Comparison of ENCODE assay signal across 8 cellular contexts in the genomic region with DNA sequence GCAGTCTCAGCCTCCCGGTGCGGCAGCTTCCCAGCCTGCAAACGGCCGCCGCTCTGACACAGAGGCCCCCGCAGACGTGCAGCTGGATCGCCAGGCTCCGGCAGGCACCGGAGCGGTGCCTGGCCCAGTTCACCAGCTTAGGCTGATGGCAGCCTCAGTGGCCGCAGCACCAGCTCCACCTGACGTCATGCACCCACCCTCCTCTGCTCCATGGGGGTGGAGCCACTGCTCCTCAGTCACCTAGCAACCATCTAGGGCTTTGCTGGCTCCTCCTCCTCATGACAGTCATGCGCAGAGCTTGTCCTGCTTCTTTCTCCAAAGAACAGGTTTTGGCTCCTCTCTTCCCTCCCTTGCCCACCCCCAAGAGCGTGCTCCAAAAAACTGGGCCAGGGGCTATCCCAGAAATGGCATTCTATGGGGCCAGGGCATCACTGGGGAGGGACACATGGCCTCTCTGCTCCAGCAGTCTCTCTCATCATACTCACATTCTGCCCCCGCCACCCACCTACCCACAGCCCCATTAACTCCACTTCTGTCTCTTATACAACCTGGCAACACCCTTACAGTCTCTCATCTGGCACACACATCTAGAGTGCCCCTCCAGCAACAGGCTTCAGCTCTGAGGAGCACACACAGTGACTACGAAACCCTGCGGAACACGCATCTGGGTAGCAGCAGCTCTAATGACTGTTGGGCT. TPM values are rescaled to one million over a fixed set of nuclear protein-coding genes. Genes with fewer than 3 reads are reported as not detected.
DNase-seq lines count a peak whose midpoint lies in the region; ATAC-seq and TF ChIP-seq lines count a peak whose summit lies in the region.

No MANE protein-coding gene starts in this region.

- H3K36me3 ChIP-seq in HEK293 (ENCODE audit: control insufficient read depth in 2 of 2, insufficient read depth in 1 of 2, low read length in 2 of 2), result peaks cover 3 to 54% of the 10 kb centered on the region in 2 experiments; a peak in 2 of 3 replicates
- H3K36me3 ChIP-seq in SK-N-SH (replicated peaks in 1 of 2; ENCODE audit: control insufficient read depth in 1 of 2, insufficient read depth in 2 of 2, low read length in 1 of 2), result peaks cover 3 to 43% of the 10 kb centered on the region in 2 experiments
- H3K36me3 ChIP-seq in heart left ventricle, result peaks cover 2 to 63% (median 42%) of the 10 kb centered on the region in 9 donors
- peaks cover 34% of the 10 kb centered on the region; the same call in 1 of the 2 replicates for H3K36me3 ChIP-seq in OCI-LY7 (ENCODE audit: insufficient read depth, low read length)

- no peak overlapping the region for H3K27ac Mint-ChIP-seq in activated naive CD4-positive, alpha-beta T cell treated with anti-CD3 and anti-CD28 coated beads, Interleukin-2, amount 50 U/mL, for 72 hours

- no TSS peak for BruUV-seq in OCI-LY7 (replicated peaks; lab: Mats Ljungman, UMichigan)

- POLR2A ChIA-PET in HEK293 (lab: Yijun Ruan, JAX), result interaction anchor here (0.7 to 1.7 kb wide), 3 partner anchors 17 to 638 kb away, joined by 3 to 6 read pairs (median 4); a partner anchor contains a TSS
- POLR2A ChIA-PET in SK-N-SH (lab: Yijun Ruan, JAX), result interaction anchor here (0.6 to 1.3 kb wide), 6 partner anchors 12 to 136 kb away, joined by 3 to 11 read pairs (median 3); a partner anchor contains a TSS
- POLR2A ChIA-PET in OCI-LY7 (lab: Charles Lee), result no interaction called here

- CTCF ChIA-PET in HEK293 (lab: Yijun Ruan, JAX), result interaction anchor here (1.6 to 3.2 kb wide), 2 partner anchors 17 to 40 kb away, joined by 7 to 11 read pairs; no protein-coding TSS in a partner anchor
- CTCF ChIA-PET in SK-N-SH (lab: Yijun Ruan, JAX), result interaction anchor here (0.9 to 2.3 kb wide), 4 partner anchors 9 to 125 kb away, joined by 3 to 14 read pairs (median 7); no protein-coding TSS in a partner anchor
- CTCF ChIA-PET in OCI-LY7 (lab: Charles Lee; ENCODE audit: unreplicated experiment), result no interaction called here

- H3K9ac ChIP-seq in SK-N-SH, result no peak overlapping the region

- ATAC-seq in heart left ventricle, result peak; percentile 92 to 96 (median 94)
- ATAC-seq in activated naive CD4-positive, alpha-beta T cell treated with anti-CD3 and anti-CD28 coated beads, Interleukin-2, amount 50 U/mL, for 72 hours, result no peak

- H3F3A ChIP-seq in SK-N-SH (replicated peaks; ENCODE audit: insufficient read depth), result no peaks in the 10 kb centered on the region

- TF ChIP-seq RAD21 in SK-N-SH (IDR thresholded peaks at IDR 0.05; ENCODE audit: low read length), result no peak

- no peaks in the 10 kb centered on the region for H3K9me3 ChIP-seq in HEK293 (ENCODE audit: control insufficient read depth, insufficient read depth, low read depth, low read length)
- H3K9me3 ChIP-seq in SK-N-SH, result no peaks in the 10 kb centered on the region
- H3K9me3 ChIP-seq in heart left ventricle, result no peaks in the 10 kb centered on the region
- H3K9me3 ChIP-seq in OCI-LY7 (ENCODE audit: low read length), result no peaks in the 10 kb centered on the region

- intact Hi-C loops in heart left ventricle (cut with DNase I), result no loop called here
- intact Hi-C loops in OCI-LY7 (cut with micrococcal nuclease; ENCODE audit: unreplicated experiment), result no loop called here

- TF ChIP-seq CTCF in HEK293 (tag by site-specific recombination; IDR thresholded peaks at IDR 0.05) (no peak), SK-N-SH (IDR thresholded peaks at IDR 0.05) (no peak), heart left ventricle (IDR thresholded peaks at IDR 0.05) (no peak), OCI-LY7 (conservative IDR thresholded peaks at IDR 0.05; ENCODE audit: low read length) (no peak)

- DNase-seq in SK-N-SH (peak; percentile 99), heart left ventricle (peak; percentile 76 to 86 (median 81)), pons (ENCODE audit: low spot score) (peak; percentile 98), OCI-LY7 (ENCODE audit: low spot score) (no peak)
- no peak for DNase-seq in activated naive CD4-positive, alpha-beta T cell treated with Interleukin-2 at 50 U/mL for 16 hours
- no peak for DNase-seq in central memory CD4-positive, alpha-beta T cell
- no peak for DNase-seq in activated naive CD4-positive, alpha-beta T cell treated with anti-CD3 and anti-CD28 coated beads, Interleukin-2, amount 50 U/mL, for 72 hours (ENCODE audit: low spot score in 2 of 2)

- H2AFZ ChIP-seq in SK-N-SH (ENCODE audit: low read depth), result no peak overlapping the region
- H2AFZ ChIP-seq in OCI-LY7 (ENCODE audit: low read length), result no peak overlapping the region

- no peaks in the 10 kb centered on the region for H3K27me3 ChIP-seq in SK-N-SH (ENCODE audit: insufficient read depth)
- no peaks in the 10 kb centered on the region for H3K27me3 ChIP-seq in heart left ventricle

- H4K20me1 ChIP-seq in SK-N-SH (ENCODE audit: insufficient read depth) (peaks cover 19% of the 10 kb centered on the region), OCI-LY7 (ENCODE audit: insufficient read depth, low read length) (0 out of 2 replicates have a peak, but pooled peaks cover 7% of the 10 kb centered on the region)

- TF ChIP-seq EP300 in SK-N-SH (IDR thresholded peaks at IDR 0.05; ENCODE audit: borderline replicate concordance in 1 of 2, low read depth in 1 of 2, low read length in 1 of 2), result no peak

- H3K9me2 ChIP-seq in SK-N-SH (no peaks in the 10 kb centered on the region), OCI-LY7 (ENCODE audit: insufficient read depth, low read length) (no peaks in the 10 kb centered on the region)

- H3K36me3 Mint-ChIP-seq in activated naive CD4-positive, alpha-beta T cell treated with anti-CD3 and anti-CD28 coated beads, Interleukin-2, amount 50 U/mL, for 72 hours, result peaks cover 0 to 6% of the 10 kb centered on the region in 2 donors

- 70% methylated on average over 8 of the region's 19 CpGs for WGBS in SK-N-SH (ENCODE audit: low lambda C conversion rate)
- WGBS in heart left ventricle, 4 donors, result 52 to 56% (median 55%) methylated on average over 19 of the region's 19 CpGs

- H3K79me2 ChIP-seq in SK-N-SH (ENCODE audit: insufficient read depth) (peaks cover 32% of the 10 kb centered on the region), OCI-LY7 (ENCODE audit: insufficient read depth, low read depth, low read length) (no peaks in the 10 kb centered on the region)

- H3K9me3 Mint-ChIP-seq in activated naive CD4-positive, alpha-beta T cell treated with anti-CD3 and anti-CD28 coated beads, Interleukin-2, amount 50 U/mL, for 72 hours, result no peaks in the 10 kb centered on the region

- H3K4me1 ChIP-seq in HEK293 (ENCODE audit: control insufficient read depth, insufficient read depth, low read length), result peaks cover 21% of the 10 kb centered on the region
- H3K4me1 ChIP-seq in SK-N-SH (ENCODE audit: control insufficient read depth in 1 of 2, insufficient read depth in 2 of 2, low read depth in 1 of 2, low read length in 1 of 2), result peaks cover 8 to 27% of the 10 kb centered on the region in 2 experiments; a peak in 2 of 4 replicates
- H3K4me1 ChIP-seq in heart left ventricle, result peaks cover 4 to 57% (median 40%) of the 10 kb centered on the region in 12 donors
- H3K4me1 ChIP-seq in OCI-LY7 (ENCODE audit: insufficient read depth, low read length, poor library complexity, severe bottlenecking), result peaks cover under 1% of the 10 kb centered on the region

- peak overlapping the region; percentile 46 for H3K4me2 ChIP-seq in SK-N-SH
- no peak overlapping the region for H3K4me2 ChIP-seq in OCI-LY7 (ENCODE audit: low read length)

- H3K4me3 ChIP-seq in HEK293 (ENCODE audit: low read depth, low read length) (no peak overlapping the region), SK-N-SH (ENCODE audit: low read depth in 2 of 2, low read length in 1 of 2) (peak overlapping the region; percentile 28 to 50; a peak in 2 of 4 replicates), heart left ventricle (peak overlapping the region in 11 of 12 donors; percentile 14 to 56 (median 46)), OCI-LY7 (ENCODE audit: low read depth, low read length, poor library complexity, severe bottlenecking) (no peak overlapping the region)

- no peak for TF ChIP-seq POLR2A in heart left ventricle (IDR thresholded peaks at IDR 0.05)

- H3K27ac ChIP-seq in HEK293 (ENCODE audit: extremely low read depth, low read depth, low read length) (no peak overlapping the region), SK-N-SH (ENCODE audit: low read depth in 2 of 2, low read length in 1 of 2) (peak overlapping the region in 1 of 2 experiments; percentile 55; a peak in 1 of 4 replicates), heart left ventricle (peak overlapping the region in 9 of 12 donors; percentile 12 to 74 (median 48)), OCI-LY7 (ENCODE audit: low read depth, low read length, poor library complexity, severe bottlenecking) (no peak overlapping the region)

RNA-seq across cellular contexts. Expression of a gene that starts 5.5 kb away (rescaled TPM):
- 88.9 and 91.1 TPM in 2 replicates for polyA plus RNA-seq in SK-N-SH (2012; rRNA removed)
- 56.4 and 68.3 TPM in 2 replicates for polyA plus RNA-seq in SK-N-SH (2012; cell fraction: cytosol; rRNA removed)
- polyA plus RNA-seq in SK-N-SH (2012; cell fraction: nucleus; rRNA removed), result 117 and 122 TPM in 2 replicates
- 100 to 1,000 TPM; 129 to 376 (median 211) TPM for total RNA-seq in heart left ventricle
- polyA plus RNA-seq in heart left ventricle, result 100 to 1,000 TPM; 149 to 171 TPM
- 10 to 100 TPM; 45.6 to 97.1 TPM for total RNA-seq in activated naive CD4-positive, alpha-beta T cell treated with anti-CD3 and anti-CD28 coated beads, Interleukin-2, amount 50 U/mL, for 72 hours
- 45.5 and 50.3 TPM in 2 replicates for total RNA-seq in OCI-LY7 (2014; rRNA removed; shearing (Covaris generic))
- total RNA-seq in OCI-LY7 (2022), result 100 and 105 TPM in 2 replicates

RNA-seq across cellular contexts. Expression of a gene that starts 31.4 kb away (rescaled TPM):
- polyA plus RNA-seq in SK-N-SH (2012; rRNA removed) (0.25 and 1.1 TPM in 2 replicates), heart left ventricle (1 to 10 TPM in 1 of 2 donors, under 1 TPM in 1; 0.72 to 1.2 TPM)
- 0.24 and 0.41 TPM in 2 replicates for polyA plus RNA-seq in SK-N-SH (2012; cell fraction: cytosol; rRNA removed)
- polyA plus RNA-seq in SK-N-SH (2012; cell fraction: nucleus; rRNA removed), result 2.4 and 4.1 TPM in 2 replicates
- total RNA-seq in heart left ventricle (1 to 10 TPM in 7 of 9 donors, under 1 TPM in 2; 0.36 to 4.1 (median 1.6) TPM), OCI-LY7 (2022) (3.4 and 7.0 TPM in 2 replicates)
- total RNA-seq in activated naive CD4-positive, alpha-beta T cell treated with anti-CD3 and anti-CD28 coated beads, Interleukin-2, amount 50 U/mL, for 72 hours, result 1 to 10 TPM in 1 of 2 donors, under 1 TPM in 1; 0.89 to 1.6 TPM
- 1.1 and 1.2 TPM in 2 replicates for total RNA-seq in OCI-LY7 (2014; rRNA removed; shearing (Covaris generic))

RNA-seq across cellular contexts. Expression of a gene that starts 46.8 kb away (rescaled TPM):
- polyA plus RNA-seq in SK-N-SH (2012; rRNA removed) (1.2 and 2.5 TPM in 2 replicates), heart left ventricle (1 to 10 TPM in 1 of 2 donors, under 1 TPM in 1; 0.91 to 1.1 TPM)
- 0.85 and 2.1 TPM in 2 replicates for polyA plus RNA-seq in SK-N-SH (2012; cell fraction: cytosol; rRNA removed)
- 3.4 and 4.9 TPM in 2 replicates for polyA plus RNA-seq in SK-N-SH (2012; cell fraction: nucleus; rRNA removed)
- total RNA-seq in heart left ventricle (1 to 10 TPM in 3 of 9 donors, under 1 TPM in 6; 0.48 to 2.3 (median 0.85) TPM), OCI-LY7 (2022) (20.7 and 22.5 TPM in 2 replicates)
- total RNA-seq in activated naive CD4-positive, alpha-beta T cell treated with anti-CD3 and anti-CD28 coated beads, Interleukin-2, amount 50 U/mL, for 72 hours, result 1 to 10 TPM; 2.1 to 6.4 TPM
- total RNA-seq in OCI-LY7 (2014; rRNA removed; shearing (Covaris generic)), result 3.2 and 5.5 TPM in 2 replicates

RNA-seq across cellular contexts. Expression of a gene that starts 46.9 kb away (rescaled TPM):
- polyA plus RNA-seq in SK-N-SH (2012; rRNA removed), result 50.7 and 61.6 TPM in 2 replicates
- 26.2 and 39.5 TPM in 2 replicates for polyA plus RNA-seq in SK-N-SH (2012; cell fraction: cytosol; rRNA removed)
- polyA plus RNA-seq in SK-N-SH (2012; cell fraction: nucleus; rRNA removed), result 54.2 and 62.7 TPM in 2 replicates
- 1 to 10 TPM; 1.5 to 5.1 (median 3.0) TPM for total RNA-seq in heart left ventricle
- polyA plus RNA-seq in heart left ventricle, result 1 to 10 TPM; 1.4 to 6.5 TPM
- total RNA-seq in activated naive CD4-positive, alpha-beta T cell treated with anti-CD3 and anti-CD28 coated beads, Interleukin-2, amount 50 U/mL, for 72 hours, result 100 to 1,000 TPM in 1 of 2 donors, 10 to 100 TPM in 1; 14.3 to 173 TPM
- total RNA-seq in OCI-LY7 (2014; rRNA removed; shearing (Covaris generic)), result 55.5 and 64.7 TPM in 2 replicates
- total RNA-seq in OCI-LY7 (2022), result 82.5 and 89.5 TPM in 2 replicates

Comparison
In these comparisons a context has a peak if more than half of its experiments do, and no peak if none do; other contexts are left out.
1. H3K27ac ChIP-seq: peak in heart left ventricle (9 of 12); none in HEK293 (single experiment) and OCI-LY7 (single experiment).
2. H3K4me3 ChIP-seq: peak in SK-N-SH (2 of 2) and heart left ventricle (11 of 12); none in HEK293 (single experiment) and OCI-LY7 (single experiment).
3. DNase-seq: peak in SK-N-SH (single experiment), heart left ventricle (5 of 5) and pons (single experiment); none in activated naive CD4-positive, alpha-beta T cell treated with Interleukin-2 at 50 U/mL for 16 hours (single experiment), central memory CD4-positive, alpha-beta T cell (single experiment), activated naive CD4-positive, alpha-beta T cell treated with anti-CD3 and anti-CD28 coated beads, Interleukin-2, amount 50 U/mL, for 72 hours (0 of 2) and OCI-LY7 (single experiment).
4. ATAC-seq: peak in heart left ventricle (4 of 4); none in activated naive CD4-positive, alpha-beta T cell treated with anti-CD3 and anti-CD28 coated beads, Interleukin-2, amount 50 U/mL, for 72 hours (0 of 2).